ENCODE assay signal across 1 cellular context in genomic region chr21:37267269-37268185, GRCh38.
TF ChIP-seq lines count a peak whose summit lies in the region.

VPS26C (minus strand) TSS chr21:37267334; CDS start chr21:37267294, 40 bp downstream.

TF ChIP-seq in K562, 482 proteins besides CTCF, POLR2A, EP300 and RAD21 (continued from another document and continues in another):
- TF ChIP-seq UBTF (IDR thresholded peaks at IDR 0.05; ENCODE audit: borderline replicate concordance in 1 of 2, low read depth in 2 of 2, low read length in 2 of 2), result peak; percentile 43 to 89
- TF ChIP-seq TAF7 (tag; IDR thresholded peaks at IDR 0.05), result peak; percentile 87
- TF ChIP-seq SAP30 (IDR thresholded peaks at IDR 0.05; ENCODE audit: borderline replicate concordance, insufficient read depth, low read depth, low read length, poor library complexity, severe bottlenecking), result peak; percentile 47
- TF ChIP-seq ESRRB (CRISPR knock-in tag; IDR thresholded peaks at IDR 0.05; ENCODE audit: borderline replicate concordance), result no peak
- TF ChIP-seq HNRNPK (IDR thresholded peaks at IDR 0.05; ENCODE audit: low read depth, low read length, poor library complexity, severe bottlenecking), result peak; percentile 60
- peak in 1 of 2 experiments; percentile 58; a peak in 2 of 4 replicates for TF ChIP-seq HDAC1 (IDR thresholded peaks at IDR 0.05)
- TF ChIP-seq MAFK (IDR thresholded peaks at IDR 0.05; ENCODE audit: low read length), result no peak
- TF ChIP-seq ZNF639 (CRISPR knock-in tag; conservative IDR thresholded peaks at IDR 0.05 in 1 of 2, IDR thresholded peaks at IDR 0.05 in 1 of 2), result peak in 1 of 2 experiments; percentile 99; a peak in 2 of 4 replicates
- TF ChIP-seq CGGBP1 (CRISPR knock-in tag; IDR thresholded peaks at IDR 0.05), result no peak
- TF ChIP-seq PML (IDR thresholded peaks at IDR 0.05; ENCODE audit: low read length), result peak; percentile 88; the same call in 1 of the 2 replicates
- TF ChIP-seq TAL1 (IDR thresholded peaks at IDR 0.05), result no peak
- TF ChIP-seq MYC (IDR thresholded peaks at IDR 0.05; ENCODE audit: low read depth, low read length), result peak; percentile 82
- TF ChIP-seq MYC (CRISPR knock-in tag; IDR thresholded peaks at IDR 0.05; ENCODE audit: borderline replicate concordance, low read depth), result peak; percentile 90; the same call in 1 of the 2 replicates
- TF ChIP-seq CEBPZ (IDR thresholded peaks at IDR 0.05; ENCODE audit: borderline replicate concordance, low read depth, low read length), result no peak
- TF ChIP-seq MYNN (IDR thresholded peaks at IDR 0.05), result no peak
- TF ChIP-seq MYNN (CRISPR knock-in tag; IDR thresholded peaks at IDR 0.05), result no peak
- TF ChIP-seq U2AF1 (optimal IDR thresholded peaks at IDR 0.05; ENCODE audit: low read depth, low read length), result peak; percentile 97
- TF ChIP-seq MLX (CRISPR knock-in tag; conservative IDR thresholded peaks at IDR 0.05), result 0 out of 4 replicates have a peak, but pooled peaks of 1 of the 2 experiments have one; percentile 51
- TF ChIP-seq CBFB (CRISPR knock-in tag; IDR thresholded peaks at IDR 0.05), result no peak
- TF ChIP-seq ZEB2 (IDR thresholded peaks at IDR 0.05), result peak; percentile 77
- no peak for TF ChIP-seq ZFP1 (CRISPR knock-in tag; IDR thresholded peaks at IDR 0.05)
- TF ChIP-seq SP1 (CRISPR knock-in tag; IDR thresholded peaks at IDR 0.05), result peak; percentile 98
- 0 out of 2 replicates have a peak, but pooled peaks have one; percentile 11 for TF ChIP-seq DEAF1 (CRISPR knock-in tag; IDR thresholded peaks at IDR 0.05)
- peak; percentile 94 for TF ChIP-seq NFIC (IDR thresholded peaks at IDR 0.05)
- TF ChIP-seq SMC3 (conservative IDR thresholded peaks at IDR 0.05; ENCODE audit: insufficient read depth, low read depth, low read length), result no peak
- peak; percentile 76 to 82 for TF ChIP-seq E2F6 (IDR thresholded peaks at IDR 0.05; ENCODE audit: borderline replicate concordance in 1 of 2, extremely low read depth in 1 of 2, insufficient read depth in 1 of 2, insufficient read length in 1 of 2, low read depth in 1 of 2, low read length in 1 of 2, poor library complexity in 1 of 2, severe bottlenecking in 1 of 2)
- no peak for TF ChIP-seq IFI16 (CRISPR knock-in tag; IDR thresholded peaks at IDR 0.05)
- peak; percentile 91 for TF ChIP-seq SETDB1 (IDR thresholded peaks at IDR 0.05; ENCODE audit: low read length)
- peak; percentile 72; the same call in 1 of the 2 replicates for TF ChIP-seq POLR2AphosphoS5 (IDR thresholded peaks at IDR 0.05; ENCODE audit: control insufficient read depth, insufficient read depth, low read depth, low read length)
- TF ChIP-seq SREBF1 (IDR thresholded peaks at IDR 0.05; ENCODE audit: borderline replicate concordance, low read depth, low read length), result no peak
- TF ChIP-seq ETV6 (IDR thresholded peaks at IDR 0.05; ENCODE audit: borderline replicate concordance in 1 of 2, low read depth in 2 of 2, low read length in 1 of 2), result peak in 1 of 2 experiments; percentile 46; a peak in 1 of 4 replicates
- no peak for TF ChIP-seq ETV6 (CRISPR knock-in tag; IDR thresholded peaks at IDR 0.05; ENCODE audit: borderline replicate concordance)
- TF ChIP-seq MTA3 (IDR thresholded peaks at IDR 0.05; ENCODE audit: borderline replicate concordance), result no peak; the same call in 1 of the 2 replicates
- TF ChIP-seq TFE3 (CRISPR knock-in tag; IDR thresholded peaks at IDR 0.05), result peak; percentile 99
- TF ChIP-seq KLF10 (CRISPR knock-in tag; IDR thresholded peaks at IDR 0.05), result no peak
- no peak for TF ChIP-seq MBD2 (IDR thresholded peaks at IDR 0.05; ENCODE audit: borderline replicate concordance, low read depth)
- no peak for TF ChIP-seq NR3C1 (CRISPR knock-in tag; IDR thresholded peaks at IDR 0.05)
- TF ChIP-seq SRF (CRISPR knock-in tag; IDR thresholded peaks at IDR 0.05), result peak in 1 of 2 experiments; percentile 87; a peak in 3 of 4 replicates
- peak; percentile 81 for TF ChIP-seq E2F8 (IDR thresholded peaks at IDR 0.05; ENCODE audit: low read depth, partially characterized antibody)
- peak; percentile 80 for TF ChIP-seq KLF6 (CRISPR knock-in tag; IDR thresholded peaks at IDR 0.05; ENCODE audit: borderline replicate concordance)
- TF ChIP-seq ZNF408 (CRISPR knock-in tag; IDR thresholded peaks at IDR 0.05; ENCODE audit: low read depth), result no peak
- peak; percentile 41; the same call in 1 of the 2 replicates for TF ChIP-seq ETS1 (conservative IDR thresholded peaks at IDR 0.05; ENCODE audit: control insufficient read depth, low read depth, low read length)
- no peak for TF ChIP-seq GTF2A2 (tag; IDR thresholded peaks at IDR 0.05)
- 0 out of 2 replicates have a peak, but pooled peaks have one; percentile 37 for TF ChIP-seq ZBTB9 (CRISPR knock-in tag; IDR thresholded peaks at IDR 0.05)
- no peak for TF ChIP-seq FOXJ3 (CRISPR knock-in tag; IDR thresholded peaks at IDR 0.05)
- no peak for TF ChIP-seq CBX5 (IDR thresholded peaks at IDR 0.05; ENCODE audit: borderline replicate concordance, low read depth)
